ENCODE assay signal across 12 cellular contexts in the genomic region with DNA sequence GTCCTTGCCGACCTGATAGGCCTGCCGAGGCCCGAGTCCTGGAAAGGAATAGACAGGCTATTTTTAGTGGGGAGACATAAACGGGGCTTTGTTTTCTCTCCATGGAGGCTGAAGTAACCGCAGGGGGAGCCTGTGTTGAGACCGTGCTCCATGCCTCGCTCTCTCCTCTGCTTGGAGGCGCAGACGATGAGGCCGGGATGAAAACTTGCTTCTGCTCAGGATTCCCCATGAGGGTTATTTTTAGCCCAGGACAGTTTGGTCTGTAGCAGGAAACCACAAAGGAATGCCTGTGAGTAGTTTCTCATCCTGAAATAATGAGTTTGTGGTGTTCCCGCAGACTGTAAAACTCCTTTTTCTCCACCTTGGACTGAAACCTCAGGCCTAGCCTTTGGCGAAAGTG.
DNase-seq lines count a peak whose midpoint lies in the region; ATAC-seq and TF ChIP-seq lines count a peak whose summit lies in the region.
"Had no signal": no experiment of that assay in that cellular context is flagged by ENCODE, and none has a peak within 500 bp of the region (broad histone marks: within the 10 kb centered on the region; RNA-seq: fewer than 3 reads in every experiment).

No MANE protein-coding gene starts in this region.

- H3K4me3 Mint-ChIP-seq in neural crest cell: peak overlapping the region; percentile 62

- H3K4me3 ChIP-seq in BLaER1 (no peak overlapping the region), SK-N-SH (ENCODE audit: low read depth in 2 of 2, low read length in 1 of 2) (no peak overlapping the region), WERI-Rb-1 (ENCODE audit: low read depth, low read length) (no peak overlapping the region)

- 66% methylated on average over 12 of the region's 12 CpGs for WGBS in SK-N-SH (ENCODE audit: low lambda C conversion rate)

- no peaks in the 10 kb centered on the region for H3K79me2 ChIP-seq in SK-N-SH (ENCODE audit: insufficient read depth)

- ATAC-seq in GM21447 (IDR thresholded peaks at IDR 0.05; ENCODE audit: unreplicated experiment) (no peak), GM18867 (IDR thresholded peaks at IDR 0.05; ENCODE audit: unreplicated experiment) (no peak)

- H3K27ac Mint-ChIP-seq in neural crest cell (ENCODE audit: unreplicated experiment): peak overlapping the region; percentile 79

- CTCF ChIA-PET in SK-N-SH (lab: Yijun Ruan, JAX): no interaction called here

- H3K9ac ChIP-seq in BLaER1: no peak overlapping the region
- peak overlapping the region; percentile 35; the same call in 1 of the 2 replicates for H3K9ac ChIP-seq in SK-N-SH

- H3F3A ChIP-seq in SK-N-SH (replicated peaks; ENCODE audit: insufficient read depth): peaks cover 38% of the 10 kb centered on the region

- H3K27me3 ChIP-seq in BLaER1 (no peaks in the 10 kb centered on the region), SK-N-SH (ENCODE audit: insufficient read depth) (no peaks in the 10 kb centered on the region), WERI-Rb-1 (ENCODE audit: insufficient read depth, low read depth, severe bottlenecking) (no peaks in the 10 kb centered on the region)
- H3K27me3 ChIP-seq: neutrophil had no signal

- TF ChIP-seq CTCF in SK-N-SH (IDR thresholded peaks at IDR 0.05): no peak
- no peak for TF ChIP-seq CTCF in neural crest cell (conservative IDR thresholded peaks at IDR 0.05)
- no peak for TF ChIP-seq CTCF in WERI-Rb-1 (IDR thresholded peaks at IDR 0.05; ENCODE audit: low read depth, low read length)

- no peaks in the 10 kb centered on the region for H3K36me3 Mint-ChIP-seq in neural crest cell (ENCODE audit: low read depth)

- TF ChIP-seq EP300 in SK-N-SH (IDR thresholded peaks at IDR 0.05; ENCODE audit: borderline replicate concordance in 1 of 2, low read depth in 1 of 2, low read length in 1 of 2): peak in 1 of 2 experiments; percentile 45; a peak in 1 of 4 replicates

- H3K4me1 ChIP-seq in BLaER1 (peaks cover 27% of the 10 kb centered on the region), SK-N-SH (ENCODE audit: control insufficient read depth in 1 of 2, insufficient read depth in 2 of 2, low read depth in 1 of 2, low read length in 1 of 2) (peaks cover 3 to 19% of the 10 kb centered on the region in 2 experiments; a peak in 3 of 4 replicates)

- no peaks in the 10 kb centered on the region for H3K27me3 Mint-ChIP-seq in neural crest cell (ENCODE audit: low read depth)

- H3K27ac ChIP-seq in BLaER1: peak overlapping the region; percentile 13; the same call in 1 of the 2 replicates
- peak overlapping the region in 1 of 2 experiments; percentile 83; a peak in 2 of 4 replicates for H3K27ac ChIP-seq in SK-N-SH (ENCODE audit: low read depth in 2 of 2, low read length in 1 of 2)
- no peak overlapping the region for H3K27ac ChIP-seq in WERI-Rb-1
- H3K27ac ChIP-seq: neutrophil, VCaP had no signal

- no peaks in the 10 kb centered on the region for H3K9me2 ChIP-seq in SK-N-SH

- H3K9me3 ChIP-seq in BLaER1: no peaks in the 10 kb centered on the region
- no peaks in the 10 kb centered on the region for H3K9me3 ChIP-seq in SK-N-SH
- H3K9me3 ChIP-seq in WERI-Rb-1 (ENCODE audit: severe bottlenecking): no peaks in the 10 kb centered on the region
- H3K9me3 ChIP-seq: neutrophil had no signal

- no peaks in the 10 kb centered on the region for H3K9me3 Mint-ChIP-seq in neural crest cell

- H3K4me2 ChIP-seq in BLaER1 (peak overlapping the region; percentile 57), SK-N-SH (no peak overlapping the region)

- peaks cover 47% of the 10 kb centered on the region for H3K4me1 Mint-ChIP-seq in neural crest cell

- DNase-seq in SK-N-SH: no peak
- peak; percentile 87 for DNase-seq in fibroblast of peridontal ligament (ENCODE audit: extremely low read depth)
- DNase-seq in neural crest cell (ENCODE audit: low read depth, low spot score): no peak
- DNase-seq in WERI-Rb-1: no peak
- no peak for DNase-seq in COR-L47 (lab: John Stamatoyannopoulos, UW)
- DNase-seq: activated naive CD4-positive, alpha-beta T cell treated with Interleukin-2 at 50 U/mL for 16 hours; NCI-H748 treated with DMSO at 0.1 percent for 48 hours had no signal

- no peaks in the 10 kb centered on the region for H3K36me3 ChIP-seq in BLaER1
- no peaks in the 10 kb centered on the region for H3K36me3 ChIP-seq in SK-N-SH (replicated peaks in 1 of 2; ENCODE audit: control insufficient read depth in 1 of 2, insufficient read depth in 2 of 2, low read length in 1 of 2)
- H3K36me3 ChIP-seq in WERI-Rb-1: peaks cover 22% of the 10 kb centered on the region
- H3K36me3 ChIP-seq: neutrophil had no signal

- no peak overlapping the region for H2AFZ ChIP-seq in SK-N-SH (ENCODE audit: low read depth)

- POLR2A ChIA-PET in SK-N-SH (lab: Yijun Ruan, JAX): no interaction called here

- H4K20me1 ChIP-seq in BLaER1: no peaks in the 10 kb centered on the region
- H4K20me1 ChIP-seq in SK-N-SH (ENCODE audit: insufficient read depth): no peaks in the 10 kb centered on the region

- no peak for TF ChIP-seq RAD21 in SK-N-SH (IDR thresholded peaks at IDR 0.05; ENCODE audit: low read length)

TF ChIP-seq in SK-N-SH, 30 proteins besides CTCF, POLR2A, EP300 and RAD21:
- TF ChIP-seq, protein P1, sequence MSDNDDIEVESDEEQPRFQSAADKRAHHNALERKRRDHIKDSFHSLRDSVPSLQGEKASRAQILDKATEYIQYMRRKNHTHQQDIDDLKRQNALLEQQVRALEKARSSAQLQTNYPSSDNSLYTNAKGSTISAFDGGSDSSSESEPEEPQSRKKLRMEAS (IDR thresholded peaks at IDR 0.05; ENCODE audit: low read depth): peak; percentile 48
- TF ChIP-seq NFIC (IDR thresholded peaks at IDR 0.05; ENCODE audit: borderline replicate concordance) (no peak), RXRA (IDR thresholded peaks at IDR 0.05; ENCODE audit: borderline replicate concordance, low read depth) (peak; percentile 44; the same call in 1 of the 2 replicates), MEF2A (IDR thresholded peaks at IDR 0.05; ENCODE audit: borderline replicate concordance, low read depth) (peak; percentile 98), TCF12 (IDR thresholded peaks at IDR 0.05) (peak; percentile 65), JUND (IDR thresholded peaks at IDR 0.05) (peak; percentile 55), TEAD4 (IDR thresholded peaks at IDR 0.05; ENCODE audit: borderline replicate concordance, insufficient read depth) (peak; percentile 47; the same call in 1 of the 2 replicates), SIN3A (IDR thresholded peaks at IDR 0.05; ENCODE audit: borderline replicate concordance, low read depth, low read length) (no peak), FOSL2 (IDR thresholded peaks at IDR 0.05; ENCODE audit: borderline replicate concordance, low read depth) (peak; percentile 59; the same call in 1 of the 2 replicates)
- TF ChIP-seq, protein P2, sequence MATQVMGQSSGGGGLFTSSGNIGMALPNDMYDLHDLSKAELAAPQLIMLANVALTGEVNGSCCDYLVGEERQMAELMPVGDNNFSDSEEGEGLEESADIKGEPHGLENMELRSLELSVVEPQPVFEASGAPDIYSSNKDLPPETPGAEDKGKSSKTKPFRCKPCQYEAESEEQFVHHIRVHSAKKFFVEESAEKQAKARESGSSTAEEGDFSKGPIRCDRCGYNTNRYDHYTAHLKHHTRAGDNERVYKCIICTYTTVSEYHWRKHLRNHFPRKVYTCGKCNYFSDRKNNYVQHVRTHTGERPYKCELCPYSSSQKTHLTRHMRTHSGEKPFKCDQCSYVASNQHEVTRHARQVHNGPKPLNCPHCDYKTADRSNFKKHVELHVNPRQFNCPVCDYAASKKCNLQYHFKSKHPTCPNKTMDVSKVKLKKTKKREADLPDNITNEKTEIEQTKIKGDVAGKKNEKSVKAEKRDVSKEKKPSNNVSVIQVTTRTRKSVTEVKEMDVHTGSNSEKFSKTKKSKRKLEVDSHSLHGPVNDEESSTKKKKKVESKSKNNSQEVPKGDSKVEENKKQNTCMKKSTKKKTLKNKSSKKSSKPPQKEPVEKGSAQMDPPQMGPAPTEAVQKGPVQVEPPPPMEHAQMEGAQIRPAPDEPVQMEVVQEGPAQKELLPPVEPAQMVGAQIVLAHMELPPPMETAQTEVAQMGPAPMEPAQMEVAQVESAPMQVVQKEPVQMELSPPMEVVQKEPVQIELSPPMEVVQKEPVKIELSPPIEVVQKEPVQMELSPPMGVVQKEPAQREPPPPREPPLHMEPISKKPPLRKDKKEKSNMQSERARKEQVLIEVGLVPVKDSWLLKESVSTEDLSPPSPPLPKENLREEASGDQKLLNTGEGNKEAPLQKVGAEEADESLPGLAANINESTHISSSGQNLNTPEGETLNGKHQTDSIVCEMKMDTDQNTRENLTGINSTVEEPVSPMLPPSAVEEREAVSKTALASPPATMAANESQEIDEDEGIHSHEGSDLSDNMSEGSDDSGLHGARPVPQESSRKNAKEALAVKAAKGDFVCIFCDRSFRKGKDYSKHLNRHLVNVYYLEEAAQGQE (IDR thresholded peaks at IDR 0.05; ENCODE audit: low read depth, low read length): no peak
- TF ChIP-seq, protein P3, sequence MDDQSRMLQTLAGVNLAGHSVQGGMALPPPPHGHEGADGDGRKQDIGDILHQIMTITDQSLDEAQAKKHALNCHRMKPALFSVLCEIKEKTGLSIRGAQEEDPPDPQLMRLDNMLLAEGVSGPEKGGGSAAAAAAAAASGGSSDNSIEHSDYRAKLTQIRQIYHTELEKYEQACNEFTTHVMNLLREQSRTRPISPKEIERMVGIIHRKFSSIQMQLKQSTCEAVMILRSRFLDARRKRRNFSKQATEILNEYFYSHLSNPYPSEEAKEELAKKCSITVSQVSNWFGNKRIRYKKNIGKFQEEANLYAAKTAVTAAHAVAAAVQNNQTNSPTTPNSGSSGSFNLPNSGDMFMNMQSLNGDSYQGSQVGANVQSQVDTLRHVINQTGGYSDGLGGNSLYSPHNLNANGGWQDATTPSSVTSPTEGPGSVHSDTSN (IDR thresholded peaks at IDR 0.05): peak; percentile 48
